In genomic region chr2:173969886-173970285, GRCh38 we compare ENCODE assay signal across 20 cellular contexts.
"Had no signal": no experiment of that assay in that cellular context is flagged by ENCODE, and none has a peak within 500 bp of the region (broad histone marks: within the 10 kb centered on the region; RNA-seq: fewer than 3 reads in every experiment).

No MANE protein-coding gene starts in this region.

- ATAC-seq: activated CD8-positive, alpha-beta T cell treated with anti-CD3 and anti-CD28 coated beads for 36 hours; activated T-helper 17 cell treated with anti-CD3 and anti-CD28 coated beads, Interleukin-2, amount 50 U/mL, for 72 hours; gastrocnemius medialis; sciatic nerve had no signal

- H3K27me3 ChIP-seq: brain microvascular endothelial cell, gastrocnemius medialis had no signal

- H3K27ac Mint-ChIP-seq: activated CD4-positive, alpha-beta T cell treated with anti-CD3 and anti-CD28 coated beads, Interleukin-2, amount 10 ng/mL, durations not matched to agents 24 days and 14 days; activated CD8-positive, alpha-beta T cell treated with anti-CD3 and anti-CD28 coated beads for 36 hours; activated T-helper 17 cell treated with anti-CD3 and anti-CD28 coated beads, Interleukin-2, amount 50 U/mL, for 72 hours; memory B cell had no signal

- H3K4me3 Mint-ChIP-seq: activated CD4-positive, alpha-beta T cell treated with anti-CD3 and anti-CD28 coated beads, Interleukin-2, amount 10 ng/mL, durations not matched to agents 24 days and 14 days; activated CD8-positive, alpha-beta T cell treated with anti-CD3 and anti-CD28 coated beads for 36 hours; activated T-helper 17 cell treated with anti-CD3 and anti-CD28 coated beads, Interleukin-2, amount 50 U/mL, for 72 hours; central memory CD8-positive, alpha-beta T cell; memory B cell had no signal

- H3K27me3 Mint-ChIP-seq: activated CD4-positive, alpha-beta T cell treated with anti-CD3 and anti-CD28 coated beads, Interleukin-2, amount 10 ng/mL, durations not matched to agents 24 days and 14 days; activated CD8-positive, alpha-beta T cell treated with anti-CD3 and anti-CD28 coated beads for 36 hours; memory B cell had no signal

- H3K36me3 Mint-ChIP-seq: memory B cell had no signal

- DNase-seq: activated CD4-positive, alpha-beta T cell treated with anti-CD3 and anti-CD28 coated beads, Interleukin-2, amount 10 ng/mL, durations not matched to agents 24 days and 14 days; activated CD4-positive, CD25-positive, alpha-beta regulatory T cell; activated CD8-positive, alpha-beta T cell treated with anti-CD3 and anti-CD28 coated beads for 36 hours; activated naive CD4-positive, alpha-beta T cell treated with Interleukin-2 at 50 U/mL for 16 hours; activated T-cell treated with anti-CD3 and anti-CD28 coated beads, Interleukin-2, amount 50 U/mL, for 1 hour; aorta; brain microvascular endothelial cell; cortex of kidney; gastrocnemius medialis; head of caudate nucleus; nucleus accumbens; stimulated activated CD8-positive, alpha-beta memory T cell treated with anti-CD3 and anti-CD28 coated beads, Interleukin-4, amount 100 ng/mL, for 48 hours; stimulated activated naive CD4-positive, alpha-beta T cell; SW 1271; T-helper 2 cell had no signal

- H3K9me3 Mint-ChIP-seq: activated CD4-positive, alpha-beta T cell treated with anti-CD3 and anti-CD28 coated beads, Interleukin-2, amount 10 ng/mL, durations not matched to agents 24 days and 14 days; activated CD8-positive, alpha-beta T cell treated with anti-CD3 and anti-CD28 coated beads for 36 hours; activated T-helper 17 cell treated with anti-CD3 and anti-CD28 coated beads, Interleukin-2, amount 50 U/mL, for 72 hours; central memory CD8-positive, alpha-beta T cell; memory B cell; nephron had no signal

- H3K36me3 ChIP-seq: brain microvascular endothelial cell, gastrocnemius medialis had no signal

- H3K4me3 ChIP-seq: gastrocnemius medialis had no signal

- H3K27ac ChIP-seq: brain microvascular endothelial cell, gastrocnemius medialis had no signal

- H3K9me3 ChIP-seq: gastrocnemius medialis had no signal
